ENCODE assay signal across 1 cellular context in genomic region chr17:1390422-1391367, GRCh38.
TF ChIP-seq lines count a peak whose summit lies in the region.

No MANE protein-coding gene starts in this region.

TF ChIP-seq in HEK293, 187 proteins besides CTCF, POLR2A, EP300 and RAD21 (continued from another document):
- TF ChIP-seq ZNF280D (tag by site-specific recombination; IDR thresholded peaks at IDR 0.05) (no peak), ZBTB8A (tag by site-specific recombination; IDR thresholded peaks at IDR 0.05) (peak; percentile 10; the same call in 1 of the 2 replicates), ZXDB (tag by site-specific recombination; IDR thresholded peaks at IDR 0.05) (peak; percentile 19; the same call in 1 of the 2 replicates), ZNF596 (tag by site-specific recombination; IDR thresholded peaks at IDR 0.05) (peak; percentile 7; the same call in 1 of the 2 replicates), TCF7L2 (IDR thresholded peaks at IDR 0.05; ENCODE audit: borderline replicate concordance, low read depth, low read length) (peak; percentile 83), OSR2 (tag by site-specific recombination; IDR thresholded peaks at IDR 0.05) (peak; percentile 76), ZNF324 (tag by site-specific recombination; IDR thresholded peaks at IDR 0.05) (no peak), ZEB2 (tag by site-specific recombination; IDR thresholded peaks at IDR 0.05) (0 out of 2 replicates have a peak, but pooled peaks have one; percentile 60), KLF9 (tag by site-specific recombination; IDR thresholded peaks at IDR 0.05; ENCODE audit: low read depth) (no peak), MZF1 (tag by site-specific recombination; IDR thresholded peaks at IDR 0.05; ENCODE audit: borderline replicate concordance) (0 out of 2 replicates have a peak, but pooled peaks have one; percentile 9), ZNF292 (tag by site-specific recombination; IDR thresholded peaks at IDR 0.05; ENCODE audit: borderline replicate concordance, low read depth) (no peak), FEZF1 (tag by site-specific recombination; IDR thresholded peaks at IDR 0.05) (peak; percentile 68), INSM2 (tag by site-specific recombination; IDR thresholded peaks at IDR 0.05) (0 out of 2 replicates have a peak, but pooled peaks have one; percentile 14), ZNF600 (tag by site-specific recombination; IDR thresholded peaks at IDR 0.05) (peak; percentile 53; the same call in 1 of the 2 replicates), ZNF777 (tag by site-specific recombination; IDR thresholded peaks at IDR 0.05; ENCODE audit: borderline replicate concordance) (no peak), SP7 (tag by site-specific recombination; IDR thresholded peaks at IDR 0.05) (peak; percentile 82), ZNF366 (tag by site-specific recombination; conservative IDR thresholded peaks at IDR 0.05) (peak; percentile 17; the same call in 1 of the 2 replicates), ZNF639 (tag by site-specific recombination; IDR thresholded peaks at IDR 0.05) (no peak), KLF8 (tag by site-specific recombination; IDR thresholded peaks at IDR 0.05) (no peak), BCL11B (tag by site-specific recombination; IDR thresholded peaks at IDR 0.05; ENCODE audit: low read depth) (peak; percentile 29; the same call in 1 of the 2 replicates), ZNF843 (tag by site-specific recombination; IDR thresholded peaks at IDR 0.05) (peak; percentile 57), PRDM10 (tag by site-specific recombination; IDR thresholded peaks at IDR 0.05) (peak; percentile 23; the same call in 1 of the 2 replicates), KLF10 (tag by site-specific recombination; IDR thresholded peaks at IDR 0.05) (peak; percentile 19; the same call in 1 of the 2 replicates), KLF1 (tag by site-specific recombination; IDR thresholded peaks at IDR 0.05) (peak; percentile 49; the same call in 1 of the 2 replicates), ATF2 (tag by site-specific recombination; IDR thresholded peaks at IDR 0.05; ENCODE audit: low read depth) (0 out of 2 replicates have a peak, but pooled peaks have one; percentile 33), ZNF169 (tag by site-specific recombination; IDR thresholded peaks at IDR 0.05) (no peak), ZNF558 (tag by site-specific recombination; IDR thresholded peaks at IDR 0.05) (peak; percentile 20; the same call in 1 of the 2 replicates), ZNF629 (tag by site-specific recombination; IDR thresholded peaks at IDR 0.05) (0 out of 2 replicates have a peak, but pooled peaks have one; percentile 17)
